In genomic region chr5:151150484-151151262, GRCh38 we compare ENCODE assay signal across 8 cellular contexts.
A peak's percentile ranks its signal among the peaks of the same experiment; 100 is the strongest.
DNase-seq lines count a peak whose midpoint lies in the region; ATAC-seq lines count a peak whose summit lies in the region.

No MANE protein-coding gene starts in this region.

- peak overlapping the region; percentile 92 for H3K27ac ChIP-seq in SK-N-MC

- H3K36me3 ChIP-seq in SK-N-MC (ENCODE audit: insufficient read depth, low read length) = peaks cover 32% of the 10 kb centered on the region

- H3K9me3 ChIP-seq in SK-N-MC (ENCODE audit: low read depth, low read length) = no peaks in the 10 kb centered on the region

- DNase-seq in NCI-H82 (lab: John Stamatoyannopoulos, UW) = peak; percentile 14
- no peak for DNase-seq in NCI-H82 treated with DMSO at 0.1 percent for 48 hours (lab: John Stamatoyannopoulos, UW; ENCODE audit: unreplicated experiment)
- no peak for DNase-seq in SK-N-MC (ENCODE audit: low read depth, low spot score)
- DNase-seq in anterior cingulate cortex (lab: John Stamatoyannopoulos, UW) = peak in 30 of 58 donors; percentile 5 to 65 (median 34)
- DNase-seq in left kidney (ENCODE audit: low read depth, low spot score) = peak; percentile 90
- peak; percentile 36 for DNase-seq in stimulated activated CD8-positive, alpha-beta memory T cell treated with anti-CD3 and anti-CD28 coated beads, Interleukin-12 subunit alpha, Interleukin-12 subunit beta, amount 100 ng/mL, for 4 hours (ENCODE audit: low read depth)
- DNase-seq in SW 1271 (lab: John Stamatoyannopoulos, UW) = no peak

- peak overlapping the region; percentile 22 for H3K9ac ChIP-seq in SK-N-MC (ENCODE audit: insufficient read length)

- H3K4me3 ChIP-seq in SK-N-MC = peak overlapping the region; percentile 60

- ATAC-seq in HG03045 (IDR thresholded peaks at IDR 0.05; ENCODE audit: unreplicated experiment) = peak; percentile 31

Comparison
In these comparisons a context has a peak if more than half of its experiments do, and no peak if none do; other contexts are left out.
1. DNase-seq: peak in NCI-H82 (single experiment), anterior cingulate cortex (30 of 58), left kidney (single experiment) and stimulated activated CD8-positive, alpha-beta memory T cell treated with anti-CD3 and anti-CD28 coated beads, Interleukin-12 subunit alpha, Interleukin-12 subunit beta, amount 100 ng/mL, for 4 hours (single experiment); none in NCI-H82 treated with DMSO at 0.1 percent for 48 hours (single experiment), SK-N-MC (single experiment) and SW 1271 (0 of 2).